In the genomic region with DNA sequence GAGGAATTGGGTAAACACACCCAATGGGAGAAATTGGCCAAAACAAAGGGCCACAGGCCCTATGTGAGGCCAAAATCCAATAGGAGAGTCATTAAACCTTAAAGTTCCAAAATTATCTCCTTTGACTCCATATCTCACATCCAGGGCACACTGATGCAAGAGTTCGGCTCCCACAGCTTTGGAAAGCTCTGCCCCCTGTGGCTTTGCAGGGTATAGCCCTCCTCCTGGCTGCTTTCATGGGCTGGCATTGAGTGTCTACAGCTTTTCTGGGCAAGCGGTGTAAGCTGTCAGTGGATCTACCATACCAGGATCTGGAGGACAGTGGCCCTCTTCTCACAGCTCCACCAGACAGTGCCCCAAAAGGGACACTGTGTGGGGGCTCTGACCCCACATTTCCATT, we compare ENCODE assay signal across 17 cellular contexts.
DNase-seq lines count a peak whose midpoint lies in the region; ATAC-seq and TF ChIP-seq lines count a peak whose summit lies in the region.
"Had no signal": no experiment of that assay in that cellular context is flagged by ENCODE, and none has a peak within 500 bp of the region (broad histone marks: within the 10 kb centered on the region; RNA-seq: fewer than 3 reads in every experiment).

No MANE protein-coding gene starts in this region.

- no peak overlapping the region for H4K5ac ChIP-seq in H9 (ENCODE audit: insufficient read length, low read depth, low read length)

- H3K27ac ChIP-seq in H9 (ENCODE audit: insufficient read length, low read depth, low read length) (no peak overlapping the region), WERI-Rb-1 (no peak overlapping the region)

- no peak overlapping the region for H3K14ac ChIP-seq in H9 (ENCODE audit: insufficient read depth, low read length)

- H3K56ac ChIP-seq in H9 (ENCODE audit: insufficient read length, low read depth, low read length) = no peak overlapping the region

- H2BK5ac ChIP-seq in H9 (ENCODE audit: insufficient read length, low read length) = no peak overlapping the region

- no peaks in the 10 kb centered on the region; the same call in 1 of the 2 replicates for H3K4me1 ChIP-seq in H9 (ENCODE audit: insufficient read depth, low read length)

- H3K9me3 ChIP-seq in H9 (ENCODE audit: control insufficient read depth, low read depth, low read length) = no peaks in the 10 kb centered on the region
- no peaks in the 10 kb centered on the region for H3K9me3 ChIP-seq in WERI-Rb-1 (ENCODE audit: severe bottlenecking)

- no peak overlapping the region for H2BK120ac ChIP-seq in H9 (ENCODE audit: low read depth, low read length, poor library complexity, severe bottlenecking)

- H2BK15ac ChIP-seq in H9 (ENCODE audit: low read depth, low read length) = no peak overlapping the region

- H3K79me2 ChIP-seq in H9 (ENCODE audit: insufficient read depth, low read length) = no peaks in the 10 kb centered on the region

- no peaks in the 10 kb centered on the region for H3K36me3 ChIP-seq in WERI-Rb-1

- no peak overlapping the region for H3K23ac ChIP-seq in H9 (ENCODE audit: insufficient read length, low read depth, low read length)

- H3K36me3 Mint-ChIP-seq in H9 (ENCODE audit: insufficient read depth in 1 of 3, low read depth in 3 of 3) = peaks cover 7 to 11% (median 10%) of the 10 kb centered on the region in 3 experiments; a peak in 6 of 7 replicates

- H4K8ac ChIP-seq in H9 (replicated peaks; ENCODE audit: insufficient read length, low read depth, low read length) = no peak overlapping the region

- H3K9me3 Mint-ChIP-seq in H9 = peaks cover 15 to 20% of the 10 kb centered on the region in 2 experiments; a peak in 4 of 5 replicates
- H3K9me3 Mint-ChIP-seq: nephron had no signal

- no peak for ATAC-seq in HG03025 (IDR thresholded peaks at IDR 0.05; ENCODE audit: low FRiP score, unreplicated experiment)
- ATAC-seq in HG03442 (IDR thresholded peaks at IDR 0.05; ENCODE audit: unreplicated experiment) = no peak

- H2BK12ac ChIP-seq in H9 (ENCODE audit: insufficient read length, low read depth, low read length) = no peak overlapping the region

- no peak overlapping the region for H3K9ac ChIP-seq in H9 (ENCODE audit: extremely low read depth, insufficient read length, low read length)

- H3K27ac Mint-ChIP-seq in H9 = no peak overlapping the region
- H3K27ac Mint-ChIP-seq: activated CD4-positive, alpha-beta T cell treated with anti-CD3 and anti-CD28 coated beads, Interleukin-2, amount 10 ng/mL, durations not matched to agents 24 days and 14 days; nephron had no signal

- no peak overlapping the region for H2BK20ac ChIP-seq in H9 (ENCODE audit: low read depth, low read length, poor library complexity, severe bottlenecking)

- H3K23me2 ChIP-seq in H9 (ENCODE audit: insufficient read length, low read depth, low read length, poor library complexity, severe bottlenecking) = peaks cover 2% of the 10 kb centered on the region

- no peaks in the 10 kb centered on the region for H4K20me1 ChIP-seq in H9 (ENCODE audit: control insufficient read depth, insufficient read depth, insufficient read length)

- H2AK5ac ChIP-seq in H9 (ENCODE audit: insufficient read length, low read length) = no peak overlapping the region

- H3T11ph ChIP-seq in H9 (ENCODE audit: low read length) = no peak overlapping the region

- H3K4me1 Mint-ChIP-seq in H9 = peaks cover 6 to 7% of the 10 kb centered on the region in 2 experiments; a peak in 1 of 4 replicates
- H3K4me1 Mint-ChIP-seq: activated CD4-positive, alpha-beta T cell treated with anti-CD3 and anti-CD28 coated beads, Interleukin-2, amount 10 ng/mL, durations not matched to agents 24 days and 14 days; nephron had no signal

- no peak overlapping the region for H3K4ac ChIP-seq in H9 (ENCODE audit: low read depth, low read length)

- TF ChIP-seq CTCF in AG09309 (IDR thresholded peaks at IDR 0.05; ENCODE audit: control insufficient read depth, insufficient read depth, low read depth, low read length, missing control alignments) (peak; percentile 6), H9 (conservative IDR thresholded peaks at IDR 0.05) (peak; percentile 32; the same call in 1 of the 3 replicates), WERI-Rb-1 (IDR thresholded peaks at IDR 0.05; ENCODE audit: low read depth, low read length) (peak; percentile 48), fibroblast of villous mesenchyme (IDR thresholded peaks at IDR 0.05; ENCODE audit: insufficient read depth, low read depth, low read length) (peak; percentile 26)

- no peak overlapping the region for H3K18ac ChIP-seq in H9 (ENCODE audit: insufficient read length, low read depth, low read length)

- WGBS in H9 (ENCODE audit: extremely low coverage, insufficient read length, low lambda C conversion rate) = no CpG with 5 or more reads among the region's 2 CpGs

- no peaks in the 10 kb centered on the region for H3K27me3 ChIP-seq in H9 (ENCODE audit: insufficient read depth, low read length)
- no peaks in the 10 kb centered on the region for H3K27me3 ChIP-seq in WERI-Rb-1 (ENCODE audit: insufficient read depth, low read depth, severe bottlenecking)

- no peak overlapping the region for H4K91ac ChIP-seq in H9 (ENCODE audit: insufficient read length, low read depth, low read length)

- H2AFZ ChIP-seq in H9 (ENCODE audit: low read length) = no peak overlapping the region

- no peak overlapping the region for H3K4me3 Mint-ChIP-seq in H9
- H3K4me3 Mint-ChIP-seq: activated CD4-positive, alpha-beta T cell treated with anti-CD3 and anti-CD28 coated beads, Interleukin-2, amount 10 ng/mL, durations not matched to agents 24 days and 14 days; nephron had no signal

- no peak for DNase-seq in AG09309 (ENCODE audit: low read depth)
- no peak for DNase-seq in H9
- peak; percentile 11 for DNase-seq in WERI-Rb-1
- DNase-seq in fibroblast of villous mesenchyme (ENCODE audit: low read depth) = no peak
- no peak for DNase-seq in GF-D8 (lab: John Stamatoyannopoulos, UW)
- DNase-seq in activated CD4-positive, alpha-beta T cell treated with anti-CD3 and anti-CD28 coated beads for 48 hours = no peak
- DNase-seq: activated CD4-positive, alpha-beta T cell treated with anti-CD3 and anti-CD28 coated beads, Interleukin-2, amount 10 ng/mL, durations not matched to agents 24 days and 14 days; activated CD8-positive, alpha-beta memory T cell treated with anti-CD3 and anti-CD28 coated beads, Interleukin-2, amount 50 U/mL, for 48 hours; activated gamma-delta T cell treated with Interleukin-2 at 50 U/mL for 16 hours; amniotic stem cell; kidney glomerular epithelial cell; NCI-H1105 treated with DMSO at 0.1 percent for 48 hours; NCI-H82; stimulated activated naive CD4-positive, alpha-beta T cell treated with Interleukin-2 at 50 U/mL for 16 hours had no signal

- H3K4me3 ChIP-seq in AG09309 (ENCODE audit: control insufficient read depth, low read depth, low read length) (no peak overlapping the region), WERI-Rb-1 (ENCODE audit: low read depth, low read length) (no peak overlapping the region), fibroblast of villous mesenchyme (ENCODE audit: low read depth, low read length) (no peak overlapping the region)

- no peak overlapping the region for H3K4me2 ChIP-seq in H9 (ENCODE audit: insufficient read depth, insufficient read length, low read length)

- no peaks in the 10 kb centered on the region for H3K79me1 ChIP-seq in H9 (ENCODE audit: insufficient read depth, low read depth, low read length, poor library complexity, severe bottlenecking)

- H3K27me3 Mint-ChIP-seq in H9 (ENCODE audit: low read depth) = no peaks in the 10 kb centered on the region
- H3K27me3 Mint-ChIP-seq: activated CD4-positive, alpha-beta T cell treated with anti-CD3 and anti-CD28 coated beads, Interleukin-2, amount 10 ng/mL, durations not matched to agents 24 days and 14 days had no signal
